ENCODE assay signal across 9 cellular contexts in genomic region chr7:131557521-131558385, GRCh38. TPM values are rescaled to one million over a fixed set of nuclear protein-coding genes. Genes with fewer than 3 reads are reported as not detected.
DNase-seq lines count a peak whose midpoint lies in the region; ATAC-seq and TF ChIP-seq lines count a peak whose summit lies in the region.
"Had no signal": no experiment of that assay in that cellular context is flagged by ENCODE, and none has a peak within 500 bp of the region (broad histone marks: within the 10 kb centered on the region; RNA-seq: fewer than 3 reads in every experiment).

No MANE protein-coding gene starts in this region.

- H3K4me3 ChIP-seq in breast epithelium (peak overlapping the region; percentile 21 to 96 (median 68)), lower lobe of right lung (peak overlapping the region; percentile 77), transverse colon (peak overlapping the region in 3 of 4 donors; percentile 10 to 63 (median 36))

- POLR2A ChIA-PET in activated CD8-positive, alpha-beta T cell treated with anti-CD3 and anti-CD28 coated beads, Interleukin-2, amount 10 ng/mL, durations not matched to agents 7 days and 5 days (lab: Charles Lee) = no interaction called here
- POLR2A ChIA-PET in activated CD8-positive, alpha-beta T cell treated with anti-CD3 and anti-CD28 coated beads for 36 hours (lab: Charles Lee) = no interaction called here

- peak overlapping the region; percentile 56 for H3K4me3 Mint-ChIP-seq in activated CD8-positive, alpha-beta T cell treated with anti-CD3 and anti-CD28 coated beads, Interleukin-2, amount 10 ng/mL, durations not matched to agents 7 days and 5 days
- no peak overlapping the region for H3K4me3 Mint-ChIP-seq in activated CD8-positive, alpha-beta T cell treated with anti-CD3 and anti-CD28 coated beads for 36 hours

- TF ChIP-seq POLR2A in breast epithelium (IDR thresholded peaks at IDR 0.05) = no peak
- no peak for TF ChIP-seq POLR2A in transverse colon (IDR thresholded peaks at IDR 0.05)

- H3K36me3 Mint-ChIP-seq in activated CD8-positive, alpha-beta T cell treated with anti-CD3 and anti-CD28 coated beads, Interleukin-2, amount 10 ng/mL, durations not matched to agents 7 days and 5 days (ENCODE audit: low read depth) = no peaks in the 10 kb centered on the region
- no peaks in the 10 kb centered on the region for H3K36me3 Mint-ChIP-seq in activated CD8-positive, alpha-beta T cell treated with anti-CD3 and anti-CD28 coated beads for 36 hours (ENCODE audit: low read depth)

- no peak for TF ChIP-seq CTCF in activated CD8-positive, alpha-beta T cell treated with anti-CD3 and anti-CD28 coated beads for 36 hours (IDR thresholded peaks at IDR 0.05)
- TF ChIP-seq CTCF in breast epithelium (IDR thresholded peaks at IDR 0.05) (no peak), lower lobe of right lung (IDR thresholded peaks at IDR 0.05) (no peak), transverse colon (IDR thresholded peaks at IDR 0.05) (no peak)

- CTCF ChIA-PET in activated CD8-positive, alpha-beta T cell treated with anti-CD3 and anti-CD28 coated beads, Interleukin-2, amount 10 ng/mL, durations not matched to agents 7 days and 5 days (lab: Charles Lee) = interaction anchor here (0.8 kb wide), 1 partner anchor 12 kb away, joined by 4 read pairs; no protein-coding TSS in a partner anchor
- CTCF ChIA-PET in activated CD8-positive, alpha-beta T cell treated with anti-CD3 and anti-CD28 coated beads for 36 hours (lab: Charles Lee) = interaction anchor here (1.3 to 2.9 kb wide), 3 partner anchors 11 to 97 kb away, joined by 4 to 13 read pairs (median 6); no protein-coding TSS in a partner anchor

- H3K27ac ChIP-seq in breast epithelium = peak overlapping the region; percentile 33 to 61
- peak overlapping the region; percentile 76 for H3K27ac ChIP-seq in lower lobe of right lung
- peak overlapping the region in 2 of 4 donors; percentile 36 to 50 for H3K27ac ChIP-seq in transverse colon

- peaks cover 16% of the 10 kb centered on the region for H3K4me1 Mint-ChIP-seq in activated CD8-positive, alpha-beta T cell treated with anti-CD3 and anti-CD28 coated beads, Interleukin-2, amount 10 ng/mL, durations not matched to agents 7 days and 5 days (ENCODE audit: low read depth)
- H3K4me1 Mint-ChIP-seq in activated CD8-positive, alpha-beta T cell treated with anti-CD3 and anti-CD28 coated beads for 36 hours (ENCODE audit: low read depth) = peaks cover 10% of the 10 kb centered on the region

- H3K36me3 ChIP-seq in breast epithelium (no peaks in the 10 kb centered on the region), lower lobe of right lung (no peaks in the 10 kb centered on the region), transverse colon (no peaks in the 10 kb centered on the region)

- ATAC-seq in activated CD8-positive, alpha-beta T cell treated with anti-CD3 and anti-CD28 coated beads, Interleukin-2, amount 10 ng/mL, durations not matched to agents 7 days and 5 days = no peak
- ATAC-seq in activated CD8-positive, alpha-beta T cell treated with anti-CD3 and anti-CD28 coated beads for 36 hours = no peak
- ATAC-seq in lower lobe of right lung (no peak), HG02642 (IDR thresholded peaks at IDR 0.05; ENCODE audit: poor library complexity, unreplicated experiment) (no peak)

- no peak for DNase-seq in activated CD8-positive, alpha-beta T cell treated with anti-CD3 and anti-CD28 coated beads, Interleukin-2, amount 10 ng/mL, durations not matched to agents 7 days and 5 days
- no peak for DNase-seq in activated CD8-positive, alpha-beta T cell treated with anti-CD3 and anti-CD28 coated beads for 36 hours
- DNase-seq in breast epithelium (ENCODE audit: low spot score in 2 of 2) = no peak
- no peak for DNase-seq in lower lobe of right lung
- peak; percentile 18 for DNase-seq in transverse colon
- DNase-seq in globus pallidus (ENCODE audit: low spot score) = no peak
- no peak for DNase-seq in RKO (ENCODE audit: low spot score)
- DNase-seq: DMS153 had no signal

- peaks cover 57% of the 10 kb centered on the region for H3K27me3 Mint-ChIP-seq in activated CD8-positive, alpha-beta T cell treated with anti-CD3 and anti-CD28 coated beads, Interleukin-2, amount 10 ng/mL, durations not matched to agents 7 days and 5 days (ENCODE audit: low read depth)
- peaks cover 47% of the 10 kb centered on the region for H3K27me3 Mint-ChIP-seq in activated CD8-positive, alpha-beta T cell treated with anti-CD3 and anti-CD28 coated beads for 36 hours

- no peak for TF ChIP-seq EP300 in transverse colon (IDR thresholded peaks at IDR 0.05; ENCODE audit: low read depth)

- H3K4me1 ChIP-seq in breast epithelium (peaks cover 0 to 5% of the 10 kb centered on the region in 2 donors), lower lobe of right lung (peaks cover 19% of the 10 kb centered on the region), transverse colon (peaks cover 11 to 27% (median 25%) of the 10 kb centered on the region in 4 donors)

- H3K9me3 Mint-ChIP-seq in activated CD8-positive, alpha-beta T cell treated with anti-CD3 and anti-CD28 coated beads, Interleukin-2, amount 10 ng/mL, durations not matched to agents 7 days and 5 days (ENCODE audit: insufficient read depth) = no peaks in the 10 kb centered on the region
- no peaks in the 10 kb centered on the region for H3K9me3 Mint-ChIP-seq in activated CD8-positive, alpha-beta T cell treated with anti-CD3 and anti-CD28 coated beads for 36 hours

- no peaks in the 10 kb centered on the region for H3K9me3 ChIP-seq in breast epithelium
- no peaks in the 10 kb centered on the region for H3K9me3 ChIP-seq in lower lobe of right lung
- H3K9me3 ChIP-seq in transverse colon = no peaks in the 10 kb centered on the region

- in situ Hi-C loops in transverse colon (cut with MboI; ENCODE audit: low pct_ligation_motif_present in 1 of 4, low pct_unique_long_range_greater_than_20kb in 1 of 4, low sequenced_read_pairs in 3 of 4) = no loop called here

- intact Hi-C loops in activated CD8-positive, alpha-beta T cell treated with anti-CD3 and anti-CD28 coated beads for 36 hours (cut with micrococcal nuclease) = no loop called here
- intact Hi-C loops in breast epithelium (cut with DNase I; ENCODE audit: low total_unique reads) = no loop called here
- intact Hi-C loops in lower lobe of right lung (cut with DNase I) = no loop called here
- intact Hi-C loops in transverse colon (cut with DNase I; ENCODE audit: low total_unique reads) = no loop called here

- no peaks in the 10 kb centered on the region for H3K27me3 ChIP-seq in breast epithelium
- H3K27me3 ChIP-seq in lower lobe of right lung (ENCODE audit: low read depth) = peaks cover 8% of the 10 kb centered on the region
- H3K27me3 ChIP-seq in transverse colon = peaks cover 50% of the 10 kb centered on the region

- H3K27ac Mint-ChIP-seq in activated CD8-positive, alpha-beta T cell treated with anti-CD3 and anti-CD28 coated beads, Interleukin-2, amount 10 ng/mL, durations not matched to agents 7 days and 5 days = no peak overlapping the region
- no peak overlapping the region for H3K27ac Mint-ChIP-seq in activated CD8-positive, alpha-beta T cell treated with anti-CD3 and anti-CD28 coated beads for 36 hours

- WGBS in transverse colon (ENCODE audit: low coverage in 1 of 2), 2 donors = 3 to 7% methylated on average over 7 to 32 of the region's 32 CpGs

RNA-seq across cellular contexts. Expression of gene PODXL, which starts 1.3 kb away (rescaled TPM):
- 1 to 10 TPM; 1.3 to 1.5 TPM for total RNA-seq in activated CD8-positive, alpha-beta T cell treated with anti-CD3 and anti-CD28 coated beads, Interleukin-2, amount 10 ng/mL, durations not matched to agents 7 days and 5 days
- under 1 TPM; 0.45 to 0.51 TPM for total RNA-seq in activated CD8-positive, alpha-beta T cell treated with anti-CD3 and anti-CD28 coated beads for 36 hours
- total RNA-seq in breast epithelium = 10 to 100 TPM; 20.3 to 55.6 (median 33.1) TPM
- total RNA-seq in lower lobe of right lung = 116 TPM
- total RNA-seq in transverse colon = 10 to 100 TPM; 11.7 to 25.8 (median 16.1) TPM

Comparison
In these comparisons a context has a peak if more than half of its experiments do, and no peak if none do; other contexts are left out.
1. RNA of gene PODXL, which starts 1.3 kb away (total RNA-seq): 116 TPM in lower lobe of right lung (single experiment), 20.3 to 55.6 TPM in breast epithelium and 11.7 to 25.8 TPM in transverse colon; 1.3 to 1.5 TPM in activated CD8-positive, alpha-beta T cell treated with anti-CD3 and anti-CD28 coated beads, Interleukin-2, amount 10 ng/mL, durations not matched to agents 7 days and 5 days and 0.45 to 0.51 TPM in activated CD8-positive, alpha-beta T cell treated with anti-CD3 and anti-CD28 coated beads for 36 hours; every median in the first group is over 4 times any median in the second.
2. Peak in every context shown above with its lines, with median percentiles within 50 percentile points of each other: H3K4me3 ChIP-seq.